ENCODE assay signal across 8 cellular contexts in genomic region chr1:1511533-1512285, GRCh38. TPM values are rescaled to one million over a fixed set of nuclear protein-coding genes. Genes with fewer than 3 reads are reported as not detected.
A peak's percentile ranks its signal among the peaks of the same experiment; 100 is the strongest.
DNase-seq lines count a peak whose midpoint lies in the region; ATAC-seq and TF ChIP-seq lines count a peak whose summit lies in the region.

Gene ATAD3A (plus strand): TSS chr1:1512162. CDS start chr1:1512269, 107 bp downstream.

- H3K79me2 ChIP-seq in Loucy (ENCODE audit: insufficient read depth, low read length) = peaks cover 20% of the 10 kb centered on the region; the same call in 1 of the 2 replicates
- H3K79me2 ChIP-seq in fibroblast of lung (ENCODE audit: control insufficient read depth, insufficient read depth, low read length) = peaks cover 25% of the 10 kb centered on the region

- no peaks in the 10 kb centered on the region for H3F3A ChIP-seq in Loucy (ENCODE audit: low read depth)

- H3K9me3 Mint-ChIP-seq in activated T-helper 17 cell treated with anti-CD3 and anti-CD28 coated beads, Interleukin-2, amount 50 U/mL, for 72 hours = no peaks in the 10 kb centered on the region
- H3K9me3 Mint-ChIP-seq in naive thymus-derived CD8-positive, alpha-beta T cell = no peaks in the 10 kb centered on the region
- no peaks in the 10 kb centered on the region for H3K9me3 Mint-ChIP-seq in stimulated activated naive B cell treated with anti-CD40 and anti-IgM and Interleukin-4, amounts not matched to agents 10 μg/mL and 1 μg/mL and 100 μg/mL, for 72 hours

- H3K27me3 ChIP-seq in H7 (ENCODE audit: control insufficient read depth, insufficient read depth, low read length) = no peaks in the 10 kb centered on the region
- no peaks in the 10 kb centered on the region for H3K27me3 ChIP-seq in Loucy (ENCODE audit: insufficient read depth, low read length, poor library complexity, severe bottlenecking)
- no peaks in the 10 kb centered on the region for H3K27me3 ChIP-seq in RWPE2 (ENCODE audit: insufficient read depth, poor library complexity, severe bottlenecking)
- H3K27me3 ChIP-seq in fibroblast of lung (ENCODE audit: control insufficient read depth, insufficient read depth, low read length) = no peaks in the 10 kb centered on the region

- H3K9me3 ChIP-seq in Loucy (ENCODE audit: insufficient read depth, low read depth, low read length) (no peaks in the 10 kb centered on the region), RWPE2 (ENCODE audit: severe bottlenecking) (no peaks in the 10 kb centered on the region), fibroblast of lung (ENCODE audit: control insufficient read depth, insufficient read depth, low read depth, low read length) (no peaks in the 10 kb centered on the region)

- no peak for TF ChIP-seq CTCF in Loucy (conservative IDR thresholded peaks at IDR 0.05; ENCODE audit: low read length)
- no peak for TF ChIP-seq CTCF in RWPE2 (IDR thresholded peaks at IDR 0.05; ENCODE audit: poor library complexity, severe bottlenecking)
- TF ChIP-seq CTCF in fibroblast of lung (conservative IDR thresholded peaks at IDR 0.05 in 1 of 2, IDR thresholded peaks at IDR 0.05 in 1 of 2; ENCODE audit: low read depth in 1 of 2, low read length in 2 of 2) = no peak

- DNase-seq in ELR (ENCODE audit: low read depth) (peak; percentile 97), H7 (peak; percentile 99), RWPE2 (ENCODE audit: low spot score) (peak; percentile 98), fibroblast of lung (ENCODE audit: low read depth in 2 of 2) (peak; percentile 98)
- DNase-seq in naive thymus-derived CD8-positive, alpha-beta T cell = peak; percentile 91 to 97 (median 93)
- peak; percentile 95 for DNase-seq in stimulated activated naive B cell treated with anti-CD40 and anti-IgM and Interleukin-4, amounts not matched to agents 10 μg/mL and 1 μg/mL and 100 μg/mL, for 72 hours

- H3K4me1 ChIP-seq in Loucy (ENCODE audit: insufficient read depth, low read length, poor library complexity, severe bottlenecking) (peaks cover 14% of the 10 kb centered on the region), RWPE2 (ENCODE audit: insufficient read depth, poor library complexity, severe bottlenecking) (no peaks in the 10 kb centered on the region), fibroblast of lung (ENCODE audit: control insufficient read depth, extremely low read depth, insufficient read depth, low read length) (peaks cover 3% of the 10 kb centered on the region)

- H3K36me3 Mint-ChIP-seq in activated T-helper 17 cell treated with anti-CD3 and anti-CD28 coated beads, Interleukin-2, amount 50 U/mL, for 72 hours (ENCODE audit: low read depth) = peaks cover 13% of the 10 kb centered on the region
- peaks cover 0 to 1% (median 0%) of the 10 kb centered on the region in 3 donors for H3K36me3 Mint-ChIP-seq in naive thymus-derived CD8-positive, alpha-beta T cell
- peaks cover 9 to 14% of the 10 kb centered on the region in 2 donors for H3K36me3 Mint-ChIP-seq in stimulated activated naive B cell treated with anti-CD40 and anti-IgM and Interleukin-4, amounts not matched to agents 10 μg/mL and 1 μg/mL and 100 μg/mL, for 72 hours

- H3K4me2 ChIP-seq in Loucy (ENCODE audit: low read depth, low read length, poor library complexity, severe bottlenecking) (peak within 1 kb of the TSS; percentile 80), fibroblast of lung (ENCODE audit: extremely low read depth, insufficient read depth, low read length) (peak within 1 kb of the TSS; percentile 95)

- peak within 1 kb of the TSS; percentile 96 for H3K4me3 Mint-ChIP-seq in activated T-helper 17 cell treated with anti-CD3 and anti-CD28 coated beads, Interleukin-2, amount 50 U/mL, for 72 hours
- peak within 1 kb of the TSS; percentile 86 to 95 (median 92) for H3K4me3 Mint-ChIP-seq in naive thymus-derived CD8-positive, alpha-beta T cell
- H3K4me3 Mint-ChIP-seq in stimulated activated naive B cell treated with anti-CD40 and anti-IgM and Interleukin-4, amounts not matched to agents 10 μg/mL and 1 μg/mL and 100 μg/mL, for 72 hours = peak within 1 kb of the TSS; percentile 93 to 95

- POLR2A ChIA-PET in naive thymus-derived CD8-positive, alpha-beta T cell (lab: Charles Lee) = interaction anchor here (0.7 to 1.2 kb wide), 3 partner anchors 104 to 166 kb away, joined by 3 to 4 read pairs (median 3); partner anchors contain the start of gene MIB2

- H4K20me1 ChIP-seq in Loucy (ENCODE audit: insufficient read depth, low read length, poor library complexity, severe bottlenecking) (peaks cover 4% of the 10 kb centered on the region), fibroblast of lung (ENCODE audit: control insufficient read depth, extremely low read depth, insufficient read depth, low read length) (no peaks in the 10 kb centered on the region)

- H3K9ac ChIP-seq in Loucy (ENCODE audit: low read depth, low read length, poor library complexity, severe bottlenecking) (peak within 1 kb of the TSS; percentile 85), fibroblast of lung (ENCODE audit: insufficient read depth, low read length) (peak within 1 kb of the TSS; percentile 99)

- peak within 1 kb of the TSS; percentile 86 for H3K27ac ChIP-seq in RWPE2 (ENCODE audit: poor library complexity, severe bottlenecking)
- H3K27ac ChIP-seq in fibroblast of lung (ENCODE audit: insufficient read depth, low read length) = peak within 1 kb of the TSS; percentile 99

- peak; percentile 85 for ATAC-seq in RWPE2 (ENCODE audit: low read depth)
- ATAC-seq in activated T-helper 17 cell treated with anti-CD3 and anti-CD28 coated beads, Interleukin-2, amount 50 U/mL, for 72 hours (replicated peaks) = peak; percentile 98
- ATAC-seq in naive thymus-derived CD8-positive, alpha-beta T cell = peak; percentile 91
- ATAC-seq in stimulated activated naive B cell treated with anti-CD40 and anti-IgM and Interleukin-4, amounts not matched to agents 10 μg/mL and 1 μg/mL and 100 μg/mL, for 72 hours (replicated peaks) = peak; percentile 93 to 95

- H2AFZ ChIP-seq in Loucy (ENCODE audit: low read length) = peak within 1 kb of the TSS; percentile 72
- peak within 1 kb of the TSS; percentile 80 for H2AFZ ChIP-seq in fibroblast of lung (ENCODE audit: low read length)

- H3K4me3 ChIP-seq in H7 (ENCODE audit: insufficient read depth, low read depth, low read length) = peak within 1 kb of the TSS; percentile 91
- peak within 1 kb of the TSS; percentile 81 for H3K4me3 ChIP-seq in Loucy (ENCODE audit: low read length, poor library complexity, severe bottlenecking)
- peak within 1 kb of the TSS; percentile 89 for H3K4me3 ChIP-seq in RWPE2 (ENCODE audit: severe bottlenecking)
- peak within 1 kb of the TSS; percentile 80 to 88 (median 84) for H3K4me3 ChIP-seq in fibroblast of lung (replicated peaks in 1 of 4; ENCODE audit: control extremely low read depth in 1 of 4, insufficient read depth in 1 of 4, low read depth in 3 of 4, low read length in 4 of 4)

- H3K9me2 ChIP-seq in Loucy (replicated peaks; ENCODE audit: low read depth, low read length) = no peaks in the 10 kb centered on the region

- H3K36me3 ChIP-seq in H7 (replicated peaks; ENCODE audit: control insufficient read depth, insufficient read depth, low read length) = no peaks in the 10 kb centered on the region; the same call in 1 of the 2 replicates
- no peaks in the 10 kb centered on the region for H3K36me3 ChIP-seq in Loucy (ENCODE audit: insufficient read depth, low read length)
- peaks cover 21% of the 10 kb centered on the region for H3K36me3 ChIP-seq in RWPE2 (ENCODE audit: low read depth)
- H3K36me3 ChIP-seq in fibroblast of lung (ENCODE audit: control insufficient read depth, insufficient read depth, low read length) = peaks cover 2% of the 10 kb centered on the region

- H3K4me1 Mint-ChIP-seq in activated T-helper 17 cell treated with anti-CD3 and anti-CD28 coated beads, Interleukin-2, amount 50 U/mL, for 72 hours = peaks cover 5% of the 10 kb centered on the region
- peaks cover 11 to 16% (median 14%) of the 10 kb centered on the region in 4 donors for H3K4me1 Mint-ChIP-seq in naive thymus-derived CD8-positive, alpha-beta T cell
- peaks cover 10 to 16% of the 10 kb centered on the region in 2 donors for H3K4me1 Mint-ChIP-seq in stimulated activated naive B cell treated with anti-CD40 and anti-IgM and Interleukin-4, amounts not matched to agents 10 μg/mL and 1 μg/mL and 100 μg/mL, for 72 hours

- peak within 1 kb of the TSS; percentile 97 for H3K27ac Mint-ChIP-seq in activated T-helper 17 cell treated with anti-CD3 and anti-CD28 coated beads, Interleukin-2, amount 50 U/mL, for 72 hours
- H3K27ac Mint-ChIP-seq in naive thymus-derived CD8-positive, alpha-beta T cell = peak within 1 kb of the TSS; percentile 79 to 97 (median 94)
- peak within 1 kb of the TSS; percentile 94 for H3K27ac Mint-ChIP-seq in stimulated activated naive B cell treated with anti-CD40 and anti-IgM and Interleukin-4, amounts not matched to agents 10 μg/mL and 1 μg/mL and 100 μg/mL, for 72 hours

- no peaks in the 10 kb centered on the region for H3K27me3 Mint-ChIP-seq in activated T-helper 17 cell treated with anti-CD3 and anti-CD28 coated beads, Interleukin-2, amount 50 U/mL, for 72 hours
- no peaks in the 10 kb centered on the region for H3K27me3 Mint-ChIP-seq in naive thymus-derived CD8-positive, alpha-beta T cell
- no peaks in the 10 kb centered on the region for H3K27me3 Mint-ChIP-seq in stimulated activated naive B cell treated with anti-CD40 and anti-IgM and Interleukin-4, amounts not matched to agents 10 μg/mL and 1 μg/mL and 100 μg/mL, for 72 hours

RNA-seq across cellular contexts. Expression of gene ATAD3A, which starts in this region (rescaled TPM):
- total RNA-seq in H7 (2014; rRNA removed; shearing (Covaris generic)) = 105 and 113 TPM in 2 replicates
- total RNA-seq in activated T-helper 17 cell treated with anti-CD3 and anti-CD28 coated beads, Interleukin-2, amount 50 U/mL, for 72 hours = 10 to 100 TPM; 24.2 to 56.8 TPM
- 14.4 and 18.0 TPM in 2 replicates for total RNA-seq in fibroblast of lung
- polyA plus RNA-seq in fibroblast of lung = 12.5 and 19.8 TPM in 2 replicates
- polyA plus RNA-seq in fibroblast of lung (2012) = 24.8 and 50.7 TPM in 2 replicates
- 11.7 and 12.7 TPM in 2 replicates for polyA minus RNA-seq in fibroblast of lung (ENCODE audit: low replicate concordance)
- total RNA-seq in naive thymus-derived CD8-positive, alpha-beta T cell = 10 to 100 TPM; 24.7 to 27.5 TPM
- polyA plus RNA-seq in naive thymus-derived CD8-positive, alpha-beta T cell = 10 to 100 TPM in 1 of 3 donors, 1 to 10 TPM in 2; 7.7 to 15.3 (median 8.5) TPM

Comparison
In these comparisons a context has a peak if more than half of its experiments do, and no peak if none do; other contexts are left out.
1. Peak in every context shown above with its lines: DNase-seq, ATAC-seq, H3K4me3 ChIP-seq and H3K27ac ChIP-seq.